12 cellular contexts compared by ENCODE assay signal in genomic region chr11:22491826-22492225, GRCh38.
DNase-seq lines count a peak whose midpoint lies in the region; ATAC-seq and TF ChIP-seq lines count a peak whose summit lies in the region.
"Had no signal": no experiment of that assay in that cellular context is flagged by ENCODE, and none has a peak within 500 bp of the region (broad histone marks: within the 10 kb centered on the region; RNA-seq: fewer than 3 reads in every experiment).

No MANE protein-coding gene starts in this region.

- intact Hi-C loops in activated T-helper 2 cell treated with anti-CD3 and anti-CD28 coated beads, Interferon-gamma antibody, Interleukin-2, Interleukin-4, amounts not matched to agents 10 μg/mL and 5 μg/mL and 100 μg/mL, durations not matched to agents 14 hours and 24 hours and 36 hours (cut with micrococcal nuclease), result no loop called here

- H3K4me3 Mint-ChIP-seq in glutamatergic neuron (ENCODE audit: unreplicated experiment) (peak overlapping the region; percentile 63), type B pancreatic cell (peak overlapping the region; percentile 61)
- no peak overlapping the region for H3K4me3 Mint-ChIP-seq in activated T-helper 2 cell treated with anti-CD3 and anti-CD28 coated beads, Interferon-gamma antibody, Interleukin-2, Interleukin-4, amounts not matched to agents 10 μg/mL and 5 μg/mL and 100 μg/mL, durations not matched to agents 14 hours and 24 hours and 36 hours (ENCODE audit: low read depth)
- H3K4me3 Mint-ChIP-seq: activated naive CD8-positive, alpha-beta T cell treated with anti-CD3 and anti-CD28 coated beads, Interleukin-2, amount 10 ng/mL, durations not matched to agents 7 days and 5 days had no signal

- H3K27me3 Mint-ChIP-seq in glutamatergic neuron (ENCODE audit: unreplicated experiment), result peaks cover 6% of the 10 kb centered on the region
- H3K27me3 Mint-ChIP-seq in type B pancreatic cell, result no peaks in the 10 kb centered on the region
- H3K27me3 Mint-ChIP-seq in activated T-helper 2 cell treated with anti-CD3 and anti-CD28 coated beads, Interferon-gamma antibody, Interleukin-2, Interleukin-4, amounts not matched to agents 10 μg/mL and 5 μg/mL and 100 μg/mL, durations not matched to agents 14 hours and 24 hours and 36 hours (ENCODE audit: low read depth), result no peaks in the 10 kb centered on the region
- H3K27me3 Mint-ChIP-seq: activated naive CD8-positive, alpha-beta T cell treated with anti-CD3 and anti-CD28 coated beads, Interleukin-2, amount 10 ng/mL, durations not matched to agents 7 days and 5 days had no signal

- peak; percentile 42 to 82 (median 49) for DNase-seq in NCI-H1417 (lab: John Stamatoyannopoulos, UW)
- DNase-seq in NCI-H1417 treated with DMSO at 0.1 percent for 48 hours (lab: John Stamatoyannopoulos, UW), result no peak
- peak; percentile 54 for DNase-seq in SK-N-DZ (ENCODE audit: low spot score)
- peak; percentile 69 for DNase-seq in glutamatergic neuron
- DNase-seq in type B pancreatic cell (ENCODE audit: extremely low spot score, unreplicated experiment), result no peak
- no peak for DNase-seq in stimulated activated CD4-positive, alpha-beta T cell treated with anti-CD3 and anti-CD28 coated beads, Interleukin-4, amount 100 ng/mL, for 24 hours
- no peak for DNase-seq in activated T-helper 2 cell treated with anti-CD3 and anti-CD28 coated beads, Interferon-gamma antibody, Interleukin-2, Interleukin-4, amounts not matched to agents 10 μg/mL and 5 μg/mL and 100 μg/mL, durations not matched to agents 14 hours and 24 hours and 36 hours (ENCODE audit: low spot score)
- DNase-seq: activated CD4-positive, alpha-beta T cell treated with anti-CD3 and anti-CD28 coated beads, Interleukin-2, amount 50 U/mL, for 4 hours; activated naive CD8-positive, alpha-beta T cell treated with anti-CD3 and anti-CD28 coated beads, Interleukin-2, amount 10 ng/mL, durations not matched to agents 7 days and 5 days had no signal

- no peak for ATAC-seq in GM21825 (IDR thresholded peaks at IDR 0.05; ENCODE audit: unreplicated experiment)
- ATAC-seq: left lobe of liver, Right ventricle myocardium inferior had no signal

- H3K27ac Mint-ChIP-seq in glutamatergic neuron (ENCODE audit: unreplicated experiment) (peak overlapping the region; percentile 95), type B pancreatic cell (peak overlapping the region; percentile 3)
- no peak overlapping the region for H3K27ac Mint-ChIP-seq in activated T-helper 2 cell treated with anti-CD3 and anti-CD28 coated beads, Interferon-gamma antibody, Interleukin-2, Interleukin-4, amounts not matched to agents 10 μg/mL and 5 μg/mL and 100 μg/mL, durations not matched to agents 14 hours and 24 hours and 36 hours
- H3K27ac Mint-ChIP-seq: activated naive CD8-positive, alpha-beta T cell treated with anti-CD3 and anti-CD28 coated beads, Interleukin-2, amount 10 ng/mL, durations not matched to agents 7 days and 5 days had no signal

- H3K4me1 Mint-ChIP-seq in glutamatergic neuron (ENCODE audit: low read depth, unreplicated experiment) (peaks cover 17% of the 10 kb centered on the region), type B pancreatic cell (ENCODE audit: unreplicated experiment) (peaks cover 26% of the 10 kb centered on the region)
- no peaks in the 10 kb centered on the region for H3K4me1 Mint-ChIP-seq in activated T-helper 2 cell treated with anti-CD3 and anti-CD28 coated beads, Interferon-gamma antibody, Interleukin-2, Interleukin-4, amounts not matched to agents 10 μg/mL and 5 μg/mL and 100 μg/mL, durations not matched to agents 14 hours and 24 hours and 36 hours (ENCODE audit: low read depth)
- H3K4me1 Mint-ChIP-seq: activated naive CD8-positive, alpha-beta T cell treated with anti-CD3 and anti-CD28 coated beads, Interleukin-2, amount 10 ng/mL, durations not matched to agents 7 days and 5 days had no signal

- TF ChIP-seq CTCF in glutamatergic neuron (IDR thresholded peaks at IDR 0.05; ENCODE audit: partially characterized antibody, unreplicated experiment) (no peak), type B pancreatic cell (conservative IDR thresholded peaks at IDR 0.05) (no peak)

- H3K36me3 Mint-ChIP-seq in glutamatergic neuron (ENCODE audit: unreplicated experiment) (no peaks in the 10 kb centered on the region), type B pancreatic cell (no peaks in the 10 kb centered on the region)
- H3K36me3 Mint-ChIP-seq in activated T-helper 2 cell treated with anti-CD3 and anti-CD28 coated beads, Interferon-gamma antibody, Interleukin-2, Interleukin-4, amounts not matched to agents 10 μg/mL and 5 μg/mL and 100 μg/mL, durations not matched to agents 14 hours and 24 hours and 36 hours (ENCODE audit: low read depth), result no peaks in the 10 kb centered on the region
- H3K36me3 Mint-ChIP-seq: activated naive CD8-positive, alpha-beta T cell treated with anti-CD3 and anti-CD28 coated beads, Interleukin-2, amount 10 ng/mL, durations not matched to agents 7 days and 5 days had no signal

- peaks cover 9% of the 10 kb centered on the region for H3K9me3 Mint-ChIP-seq in glutamatergic neuron (ENCODE audit: unreplicated experiment)
- no peaks in the 10 kb centered on the region for H3K9me3 Mint-ChIP-seq in type B pancreatic cell
- no peaks in the 10 kb centered on the region for H3K9me3 Mint-ChIP-seq in activated T-helper 2 cell treated with anti-CD3 and anti-CD28 coated beads, Interferon-gamma antibody, Interleukin-2, Interleukin-4, amounts not matched to agents 10 μg/mL and 5 μg/mL and 100 μg/mL, durations not matched to agents 14 hours and 24 hours and 36 hours
- H3K9me3 Mint-ChIP-seq: activated naive CD8-positive, alpha-beta T cell treated with anti-CD3 and anti-CD28 coated beads, Interleukin-2, amount 10 ng/mL, durations not matched to agents 7 days and 5 days had no signal

Comparison
In these comparisons a context has a peak if more than half of its experiments do, and no peak if none do; other contexts are left out.
1. DNase-seq: peak in NCI-H1417 (3 of 3), SK-N-DZ (single experiment) and glutamatergic neuron (single experiment); none in NCI-H1417 treated with DMSO at 0.1 percent for 48 hours (single experiment), type B pancreatic cell (single experiment), stimulated activated CD4-positive, alpha-beta T cell treated with anti-CD3 and anti-CD28 coated beads, Interleukin-4, amount 100 ng/mL, for 24 hours (single experiment) and activated T-helper 2 cell treated with anti-CD3 and anti-CD28 coated beads, Interferon-gamma antibody, Interleukin-2, Interleukin-4, amounts not matched to agents 10 μg/mL and 5 μg/mL and 100 μg/mL, durations not matched to agents 14 hours and 24 hours and 36 hours (single experiment).